1 cellular context compared by ENCODE assay signal in the genomic region with DNA sequence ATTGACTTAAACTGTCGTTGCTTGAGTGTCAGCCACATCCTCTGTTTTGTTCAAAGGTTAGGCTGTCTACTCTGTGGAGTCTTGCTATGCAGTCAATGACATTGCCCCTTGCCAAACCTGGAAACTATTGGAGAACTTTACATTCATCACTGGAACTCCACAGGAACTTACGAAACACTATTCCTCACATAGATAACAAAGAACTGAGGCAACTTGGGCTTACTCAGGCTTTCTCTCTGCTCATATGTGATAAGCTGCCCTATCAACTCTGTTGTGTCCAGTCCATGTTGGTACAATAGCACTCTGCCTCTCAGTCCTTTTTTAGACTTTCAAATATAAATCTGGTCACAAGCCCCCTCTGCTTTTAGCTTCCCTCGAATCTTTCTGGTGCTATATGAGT.
TF ChIP-seq lines count a peak whose summit lies in the region.

No MANE protein-coding gene starts in this region.

TF ChIP-seq in K562, 482 proteins besides CTCF, POLR2A, EP300 and RAD21:
- TF ChIP-seq TAL1 (IDR thresholded peaks at IDR 0.05) (0 out of 2 replicates have a peak, but pooled peaks have one; percentile 9), HDAC1 (IDR thresholded peaks at IDR 0.05) (no peak), TEAD4 (IDR thresholded peaks at IDR 0.05; ENCODE audit: low read length) (0 out of 2 replicates have a peak, but pooled peaks have one; percentile 28), TEAD4 (CRISPR knock-in tag; IDR thresholded peaks at IDR 0.05; ENCODE audit: borderline replicate concordance) (no peak), CBFA2T3 (IDR thresholded peaks at IDR 0.05) (peak; percentile 55; the same call in 1 of the 2 replicates), POLR2B (IDR thresholded peaks at IDR 0.05; ENCODE audit: low read depth, partially characterized antibody) (no peak), GABPA (tag; conservative IDR thresholded peaks at IDR 0.05; ENCODE audit: low read depth) (0 out of 2 replicates have a peak, but pooled peaks have one; percentile 27), RBM15 (IDR thresholded peaks at IDR 0.05; ENCODE audit: insufficient read depth, low read length) (no peak), SP1 (CRISPR knock-in tag; IDR thresholded peaks at IDR 0.05) (no peak), ARID1B (IDR thresholded peaks at IDR 0.05) (peak; percentile 36; the same call in 1 of the 2 replicates), CEBPB (tag; IDR thresholded peaks at IDR 0.05) (peak; percentile 45)
